Comparison of ENCODE assay signal across 8 cellular contexts in genomic region chr3:55487376-55488241, GRCh38. TPM values are rescaled to one million over a fixed set of nuclear protein-coding genes. Genes with fewer than 3 reads are reported as not detected.
DNase-seq lines count a peak whose midpoint lies in the region; ATAC-seq, FAIRE-seq and TF ChIP-seq lines count a peak whose summit lies in the region.

No MANE protein-coding gene starts in this region.

- H3K27me3 ChIP-seq in astrocyte (ENCODE audit: insufficient read depth, low read length): no peaks in the 10 kb centered on the region

- H3K4me3 ChIP-seq in LNCaP clone FGC (ENCODE audit: low read depth, low read length) (peak overlapping the region; percentile 72), astrocyte (ENCODE audit: insufficient read depth, low read depth, low read length) (peak overlapping the region; percentile 87)

- H3K27ac Mint-ChIP-seq in astrocyte (ENCODE audit: unreplicated experiment): peak overlapping the region; percentile 85
- H3K27ac Mint-ChIP-seq in stimulated activated naive B cell treated with anti-CD40 and anti-IgM and Interleukin-4, amounts not matched to agents 10 μg/mL and 1 μg/mL and 100 μg/mL, for 72 hours: peak overlapping the region; percentile 69

- H3K27me3 Mint-ChIP-seq in astrocyte (ENCODE audit: low read depth, unreplicated experiment): peaks cover 5% of the 10 kb centered on the region
- H3K27me3 Mint-ChIP-seq in stimulated activated naive B cell treated with anti-CD40 and anti-IgM and Interleukin-4, amounts not matched to agents 10 μg/mL and 1 μg/mL and 100 μg/mL, for 72 hours: peaks cover 70 to 94% of the 10 kb centered on the region in 2 donors

- DNase-seq in ELF-1 (ENCODE audit: low read depth, low spot score) (peak; percentile 72), LNCaP clone FGC (ENCODE audit: low read depth) (no peak), astrocyte (ENCODE audit: low read depth) (peak; percentile 75), islet precursor cell (peak; percentile 84), activated gamma-delta T cell (lab: John Stamatoyannopoulos, UW) (no peak), RKO (ENCODE audit: low spot score) (no peak)
- no peak for DNase-seq in stimulated activated naive B cell treated with anti-CD40 and anti-IgM and Interleukin-4, amounts not matched to agents 10 μg/mL and 1 μg/mL and 100 μg/mL, for 72 hours

- H3K4me1 ChIP-seq in astrocyte (ENCODE audit: insufficient read depth, low read length): peaks cover 54% of the 10 kb centered on the region

- TF ChIP-seq CTCF in LNCaP clone FGC (IDR thresholded peaks at IDR 0.05; ENCODE audit: control insufficient read depth, extremely low read depth, insufficient read depth) (peak; percentile 32; the same call in 1 of the 2 replicates), astrocyte (IDR thresholded peaks at IDR 0.05; ENCODE audit: insufficient read depth, low read depth, low read length) (no peak)

- H3K4me3 Mint-ChIP-seq in astrocyte (ENCODE audit: unreplicated experiment): peak overlapping the region; percentile 99
- H3K4me3 Mint-ChIP-seq in stimulated activated naive B cell treated with anti-CD40 and anti-IgM and Interleukin-4, amounts not matched to agents 10 μg/mL and 1 μg/mL and 100 μg/mL, for 72 hours: peak overlapping the region; percentile 79

- peak overlapping the region; percentile 97 for H3K4me2 ChIP-seq in astrocyte (ENCODE audit: low read length)

- H3K36me3 Mint-ChIP-seq in astrocyte (ENCODE audit: low read depth, unreplicated experiment): peaks cover 4% of the 10 kb centered on the region
- peaks cover 3 to 7% of the 10 kb centered on the region in 2 donors for H3K36me3 Mint-ChIP-seq in stimulated activated naive B cell treated with anti-CD40 and anti-IgM and Interleukin-4, amounts not matched to agents 10 μg/mL and 1 μg/mL and 100 μg/mL, for 72 hours

- no peaks in the 10 kb centered on the region for H3K9me3 ChIP-seq in astrocyte (ENCODE audit: insufficient read depth, low read depth, low read length)

- no peaks in the 10 kb centered on the region for H4K20me1 ChIP-seq in astrocyte (ENCODE audit: insufficient read depth, low read length)

- no peak for ATAC-seq in stimulated activated naive B cell treated with anti-CD40 and anti-IgM and Interleukin-4, amounts not matched to agents 10 μg/mL and 1 μg/mL and 100 μg/mL, for 72 hours (replicated peaks)
- ATAC-seq in GM18502 (IDR thresholded peaks at IDR 0.05; ENCODE audit: poor library complexity, unreplicated experiment): no peak

- H3K36me3 ChIP-seq in astrocyte (ENCODE audit: insufficient read depth, low read length): no peaks in the 10 kb centered on the region

- H3K9ac ChIP-seq in astrocyte (ENCODE audit: low read length): peak overlapping the region; percentile 99

- peak overlapping the region; percentile 97 for H3K27ac ChIP-seq in astrocyte (ENCODE audit: low read depth, low read length)

- H3K4me1 Mint-ChIP-seq in astrocyte (ENCODE audit: low read depth, unreplicated experiment): peaks cover 22% of the 10 kb centered on the region
- peaks cover 35 to 48% of the 10 kb centered on the region in 2 donors for H3K4me1 Mint-ChIP-seq in stimulated activated naive B cell treated with anti-CD40 and anti-IgM and Interleukin-4, amounts not matched to agents 10 μg/mL and 1 μg/mL and 100 μg/mL, for 72 hours

- H2AFZ ChIP-seq in astrocyte (ENCODE audit: low read depth, low read length): no peak overlapping the region

- peaks cover 62% of the 10 kb centered on the region for H3K79me2 ChIP-seq in astrocyte (ENCODE audit: insufficient read depth, low read length)

- no peaks in the 10 kb centered on the region for H3K9me3 Mint-ChIP-seq in astrocyte (ENCODE audit: unreplicated experiment)
- H3K9me3 Mint-ChIP-seq in stimulated activated naive B cell treated with anti-CD40 and anti-IgM and Interleukin-4, amounts not matched to agents 10 μg/mL and 1 μg/mL and 100 μg/mL, for 72 hours: peaks cover 0 to 4% of the 10 kb centered on the region in 2 donors

- no peak for FAIRE-seq in astrocyte (lab: Jason Lieb, UNC)

RNA-seq across cellular contexts. Expression of gene WNT5A, which starts 0.5 kb away (rescaled TPM):
- total RNA-seq in astrocyte: 45.8 and 66.2 TPM in 2 replicates

Comparison
In these comparisons a context has a peak if more than half of its experiments do, and no peak if none do; other contexts are left out.
1. DNase-seq: peak in ELF-1 (single experiment), astrocyte (single experiment) and islet precursor cell (single experiment); none in LNCaP clone FGC (single experiment), stimulated activated naive B cell treated with anti-CD40 and anti-IgM and Interleukin-4, amounts not matched to agents 10 μg/mL and 1 μg/mL and 100 μg/mL, for 72 hours (single experiment), activated gamma-delta T cell (single experiment) and RKO (single experiment).